ENCODE assay signal across 17 cellular contexts in genomic region chr1:107933736-107934135, GRCh38.
"Had no signal": no experiment of that assay in that cellular context is flagged by ENCODE, and none has a peak within 500 bp of the region (broad histone marks: within the 10 kb centered on the region; RNA-seq: fewer than 3 reads in every experiment).

No MANE protein-coding gene starts in this region.

- H3K27ac Mint-ChIP-seq: progenitor cell of endocrine pancreas; T-helper 1 cell treated with Interleukin-12 subunit alpha and Interleukin-12 subunit beta and Interleukin-4 antibody, amounts not matched to agents 30 μg/mL and 1 μg/mL, for 36 hours had no signal

- H3K27me3 ChIP-seq: gastrocnemius medialis, suprapubic skin, transverse colon, uterus had no signal

- H3K36me3 ChIP-seq: gastrocnemius medialis, suprapubic skin, transverse colon, uterus, WERI-Rb-1 had no signal

- DNase-seq: activated CD4-positive, alpha-beta T cell treated with anti-CD3 and anti-CD28 coated beads, Interleukin-2, amount 50 U/mL, for 4 hours; activated naive CD4-positive, alpha-beta T cell treated with anti-CD3 and anti-CD28 coated beads for 36 hours; activated T-cell treated with anti-CD3 and anti-CD28 coated beads, Interleukin-2, amount 50 U/mL, for 1 hour; effector CD8-positive, alpha-beta T cell; gastrocnemius medialis; head of caudate nucleus; kidney glomerular epithelial cell; left ventricle myocardium superior; stimulated activated CD4-positive, alpha-beta T cell treated with anti-CD3 and anti-CD28 coated beads, Interleukin-2, amount 100 ng/mL, for 24 hours; stimulated activated naive CD4-positive, alpha-beta T cell treated with Interleukin-2 at 50 U/mL for 16 hours; transverse colon; uterus; WERI-Rb-1 had no signal

- H3K9me3 ChIP-seq: gastrocnemius medialis, suprapubic skin, transverse colon, uterus had no signal

- H3K4me3 ChIP-seq: gastrocnemius medialis, suprapubic skin, transverse colon, uterus had no signal

- ATAC-seq: esophagus mucosa, gastrocnemius medialis, left ventricle myocardium superior had no signal

- H3K4me1 ChIP-seq: uterus had no signal

- H3K9me3 Mint-ChIP-seq: activated naive CD4-positive, alpha-beta T cell treated with anti-CD3 and anti-CD28 coated beads for 36 hours; T-helper 1 cell treated with Interleukin-12 subunit alpha and Interleukin-12 subunit beta and Interleukin-4 antibody, amounts not matched to agents 30 μg/mL and 1 μg/mL, for 36 hours had no signal

- H3K27ac ChIP-seq: gastrocnemius medialis, suprapubic skin, transverse colon, uterus, WERI-Rb-1 had no signal

- H3K4me3 Mint-ChIP-seq: activated naive CD4-positive, alpha-beta T cell treated with anti-CD3 and anti-CD28 coated beads for 36 hours; T-helper 1 cell treated with Interleukin-12 subunit alpha and Interleukin-12 subunit beta and Interleukin-4 antibody, amounts not matched to agents 30 μg/mL and 1 μg/mL, for 36 hours had no signal
